In the genomic region with DNA sequence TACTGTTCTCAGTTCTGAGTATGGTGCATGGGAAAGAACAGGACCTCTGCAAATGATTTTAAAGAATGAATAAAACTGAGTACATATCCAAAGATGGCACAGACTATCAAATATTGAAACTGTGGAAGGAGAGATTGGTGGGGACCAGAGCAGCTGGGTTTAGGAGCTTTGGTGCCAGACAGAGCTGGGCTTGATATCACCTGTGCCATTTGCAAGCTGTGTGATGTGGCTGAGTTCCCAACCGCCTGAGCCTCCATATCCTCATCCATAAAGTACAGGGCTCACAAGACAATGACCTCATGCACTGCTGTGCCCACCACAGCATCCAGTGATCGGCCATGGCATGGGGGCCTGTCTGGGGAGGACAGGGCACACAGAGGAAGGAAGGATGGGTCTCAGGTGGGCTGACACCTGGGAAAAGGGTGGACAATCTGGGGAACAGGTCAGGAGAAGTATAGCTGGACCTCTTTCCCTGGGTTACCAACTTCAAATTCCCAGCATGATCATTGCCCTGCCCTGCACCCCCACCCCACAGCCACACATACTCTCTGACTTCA, we compare ENCODE assay signal across 15 cellular contexts.
DNase-seq lines count a peak whose midpoint lies in the region; ATAC-seq and TF ChIP-seq lines count a peak whose summit lies in the region.
"Had no signal": no experiment of that assay in that cellular context is flagged by ENCODE, and none has a peak within 500 bp of the region (broad histone marks: within the 10 kb centered on the region; RNA-seq: fewer than 3 reads in every experiment).

No MANE protein-coding gene starts in this region.

- no peaks in the 10 kb centered on the region for H3K9me3 Mint-ChIP-seq in activated CD8-positive, alpha-beta memory T cell treated with anti-CD3 and anti-CD28 coated beads, Interleukin-2, amount 10 ng/mL, durations not matched to agents 7 days and 5 days (ENCODE audit: low read depth)
- H3K9me3 Mint-ChIP-seq in osteocyte (ENCODE audit: unreplicated experiment) (peaks cover 4% of the 10 kb centered on the region), glutamatergic neuron (ENCODE audit: unreplicated experiment) (peaks cover 5% of the 10 kb centered on the region)
- H3K9me3 Mint-ChIP-seq: CD4-positive, alpha-beta T cell had no signal

- intact Hi-C loops in dorsolateral prefrontal cortex (cut with DNase I): no loop called here

- H3K4me1 Mint-ChIP-seq in activated CD8-positive, alpha-beta memory T cell treated with anti-CD3 and anti-CD28 coated beads, Interleukin-2, amount 10 ng/mL, durations not matched to agents 7 days and 5 days: no peaks in the 10 kb centered on the region
- H3K4me1 Mint-ChIP-seq in osteocyte (ENCODE audit: unreplicated experiment): no peaks in the 10 kb centered on the region
- no peaks in the 10 kb centered on the region for H3K4me1 Mint-ChIP-seq in glutamatergic neuron (ENCODE audit: low read depth, unreplicated experiment)

- peak; percentile 15 for DNase-seq in activated CD8-positive, alpha-beta memory T cell treated with anti-CD3 and anti-CD28 coated beads, Interleukin-2, amount 10 ng/mL, durations not matched to agents 7 days and 5 days
- DNase-seq in activated CD8-positive, alpha-beta memory T cell treated with anti-CD3 and anti-CD28 coated beads for 24 hours: no peak
- DNase-seq in islet precursor cell (peak; percentile 24), osteocyte (ENCODE audit: extremely low spot score, unreplicated experiment) (peak; percentile 27), glutamatergic neuron (no peak), dorsolateral prefrontal cortex (no peak)
- DNase-seq in stimulated activated CD4-positive, alpha-beta T cell treated with anti-CD3 and anti-CD28 coated beads, Interleukin-2, amount 100 ng/mL, for 24 hours: no peak
- DNase-seq: AML-193; Caco-2; CD4-positive, alpha-beta T cell; HCEC 1CT had no signal

- no peak for ATAC-seq in activated CD8-positive, alpha-beta memory T cell treated with anti-CD3 and anti-CD28 coated beads, Interleukin-2, amount 10 ng/mL, durations not matched to agents 7 days and 5 days
- ATAC-seq in HG02642 (IDR thresholded peaks at IDR 0.05; ENCODE audit: poor library complexity, unreplicated experiment): no peak
- ATAC-seq: A549 had no signal

- H3K27ac ChIP-seq in dorsolateral prefrontal cortex: no peak overlapping the region
- H3K27ac ChIP-seq: 22Rv1, A549, C4-2B had no signal

- H3K27me3 ChIP-seq in dorsolateral prefrontal cortex: peaks cover 0 to 13% (median 0%) of the 10 kb centered on the region in 45 donors

- H3K27ac Mint-ChIP-seq in activated CD8-positive, alpha-beta memory T cell treated with anti-CD3 and anti-CD28 coated beads, Interleukin-2, amount 10 ng/mL, durations not matched to agents 7 days and 5 days: no peak overlapping the region
- no peak overlapping the region for H3K27ac Mint-ChIP-seq in osteocyte (ENCODE audit: unreplicated experiment)
- H3K27ac Mint-ChIP-seq in glutamatergic neuron (ENCODE audit: unreplicated experiment): no peak overlapping the region
- H3K27ac Mint-ChIP-seq: CD4-positive, alpha-beta T cell had no signal

- peaks cover 11% of the 10 kb centered on the region for H3K27me3 Mint-ChIP-seq in activated CD8-positive, alpha-beta memory T cell treated with anti-CD3 and anti-CD28 coated beads, Interleukin-2, amount 10 ng/mL, durations not matched to agents 7 days and 5 days
- H3K27me3 Mint-ChIP-seq in osteocyte (ENCODE audit: unreplicated experiment) (no peaks in the 10 kb centered on the region), glutamatergic neuron (ENCODE audit: unreplicated experiment) (peaks cover 1% of the 10 kb centered on the region)

- no peaks in the 10 kb centered on the region for H3K36me3 Mint-ChIP-seq in activated CD8-positive, alpha-beta memory T cell treated with anti-CD3 and anti-CD28 coated beads, Interleukin-2, amount 10 ng/mL, durations not matched to agents 7 days and 5 days
- H3K36me3 Mint-ChIP-seq in osteocyte (ENCODE audit: unreplicated experiment): no peaks in the 10 kb centered on the region
- H3K36me3 Mint-ChIP-seq in glutamatergic neuron (ENCODE audit: unreplicated experiment): peaks cover 7% of the 10 kb centered on the region

- TF ChIP-seq CTCF in osteocyte (IDR thresholded peaks at IDR 0.05) (no peak), glutamatergic neuron (IDR thresholded peaks at IDR 0.05; ENCODE audit: partially characterized antibody, unreplicated experiment) (no peak), dorsolateral prefrontal cortex (IDR thresholded peaks at IDR 0.05 in 54 of 56, conservative IDR thresholded peaks at IDR 0.05 in 2 of 56; ENCODE audit: low read depth in 1 of 56, partially characterized antibody in 56 of 56) (no peak)

- H3K4me3 Mint-ChIP-seq in activated CD8-positive, alpha-beta memory T cell treated with anti-CD3 and anti-CD28 coated beads, Interleukin-2, amount 10 ng/mL, durations not matched to agents 7 days and 5 days: no peak overlapping the region
- H3K4me3 Mint-ChIP-seq in osteocyte (ENCODE audit: unreplicated experiment) (no peak overlapping the region), glutamatergic neuron (ENCODE audit: unreplicated experiment) (no peak overlapping the region)
- H3K4me3 Mint-ChIP-seq: CD4-positive, alpha-beta T cell had no signal

- no peak overlapping the region for H3K4me3 ChIP-seq in dorsolateral prefrontal cortex
- H3K4me3 ChIP-seq: A549 had no signal

- CTCF ChIA-PET in activated CD8-positive, alpha-beta memory T cell treated with anti-CD3 and anti-CD28 coated beads, Interleukin-2, amount 10 ng/mL, durations not matched to agents 7 days and 5 days (lab: Charles Lee): no interaction called here

Comparison
In these comparisons a context has a peak if more than half of its experiments do, and no peak if none do; other contexts are left out.
1. DNase-seq: peak in activated CD8-positive, alpha-beta memory T cell treated with anti-CD3 and anti-CD28 coated beads, Interleukin-2, amount 10 ng/mL, durations not matched to agents 7 days and 5 days (single experiment), islet precursor cell (single experiment) and osteocyte (single experiment); none in activated CD8-positive, alpha-beta memory T cell treated with anti-CD3 and anti-CD28 coated beads for 24 hours (single experiment), glutamatergic neuron (single experiment), stimulated activated CD4-positive, alpha-beta T cell treated with anti-CD3 and anti-CD28 coated beads, Interleukin-2, amount 100 ng/mL, for 24 hours (0 of 2) and dorsolateral prefrontal cortex (0 of 10).